21 cellular contexts compared by ENCODE assay signal in the genomic region with DNA sequence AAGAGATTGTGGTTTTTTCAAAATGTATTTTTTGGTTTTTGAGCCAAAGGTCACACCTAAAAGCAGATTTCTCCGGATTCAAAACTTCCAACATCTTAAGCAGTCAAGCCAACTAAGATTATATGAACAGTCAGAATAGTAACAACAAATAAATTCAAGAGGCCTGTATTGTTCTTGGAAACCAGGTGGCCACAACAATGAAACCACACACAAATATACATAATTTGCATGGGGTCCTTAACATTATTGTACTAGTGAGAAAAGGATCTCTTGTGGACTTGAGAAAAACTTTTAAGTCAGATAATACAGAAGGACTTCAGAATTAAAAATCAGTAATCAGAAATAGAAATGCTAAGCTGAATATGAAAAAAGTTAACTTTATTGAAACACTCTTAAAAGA. TPM values are rescaled to one million over a fixed set of nuclear protein-coding genes. Genes with fewer than 3 reads are reported as not detected.
A peak's percentile ranks its signal among the peaks of the same experiment; 100 is the strongest.
DNase-seq lines count a peak whose midpoint lies in the region; ATAC-seq, FAIRE-seq and TF ChIP-seq lines count a peak whose summit lies in the region.
"Had no signal": no experiment of that assay in that cellular context is flagged by ENCODE, and none has a peak within 500 bp of the region (broad histone marks: within the 10 kb centered on the region; RNA-seq: fewer than 3 reads in every experiment).

No MANE protein-coding gene starts in this region.

- peaks cover 4 to 11% of the 10 kb centered on the region in 2 experiments; a peak in 4 of 5 replicates for H3K4me1 ChIP-seq in K562 (replicated peaks in 1 of 2; ENCODE audit: control insufficient read depth in 2 of 2, insufficient read depth in 2 of 2, low read length in 2 of 2)
- H3K4me1 ChIP-seq: SJSA1 had no signal

- H3K9me1 ChIP-seq in K562 (ENCODE audit: control insufficient read depth, insufficient read depth, low read length): no peaks in the 10 kb centered on the region

- FAIRE-seq in H54 (lab: Jason Lieb, UNC) (peak; percentile 11), K562 (lab: Jason Lieb, UNC) (no peak)
- FAIRE-seq: A549, GM12891 had no signal

- POLR2A ChIA-PET in CD4-positive, alpha-beta T cell (lab: Charles Lee): interaction anchor here (0.7 to 1.0 kb wide), 3 partner anchors 10 to 56 kb away, joined by 3 to 5 read pairs (median 3); partner anchors contain the start of gene RANBP9
- POLR2A ChIA-PET in K562 (lab: Yijun Ruan, JAX): interaction anchor here (1.0 to 2.3 kb wide), 3 partner anchors 40 to 81 kb away, joined by 3 to 4 read pairs (median 3); partner anchors contain the start of gene SIRT5

- ATAC-seq in CD4-positive, alpha-beta T cell (ENCODE audit: poor library complexity): no peak
- ATAC-seq in K562: no peak
- ATAC-seq in GM19397 (IDR thresholded peaks at IDR 0.05; ENCODE audit: unreplicated experiment): no peak
- no peak for ATAC-seq in GM18858 (IDR thresholded peaks at IDR 0.05; ENCODE audit: unreplicated experiment)
- ATAC-seq: A549; CD8-positive, alpha-beta T cell had no signal

- 69% methylated on average over 1 of the region's 1 CpG for WGBS in K562 (ENCODE audit: insufficient coverage, low coverage, missing lambda C conversion rate)

- H3K9ac ChIP-seq in K562 (ENCODE audit: insufficient read depth in 1 of 2, low read depth in 2 of 2, low read length in 2 of 2): no peak overlapping the region
- H3K9ac ChIP-seq: BLaER1 treated with 17β-estradiol and CSF1 and Interleukin-3, amounts not matched to agents 10 nM and 100 nM had no signal

- TF ChIP-seq CTCF in CD4-positive, alpha-beta T cell (IDR thresholded peaks at IDR 0.05): no peak
- TF ChIP-seq CTCF in GM12864 (IDR thresholded peaks at IDR 0.05; ENCODE audit: low read depth, low read length, missing control alignments): no peak
- TF ChIP-seq CTCF in K562 (IDR thresholded peaks at IDR 0.05 in 2 of 3, conservative IDR thresholded peaks at IDR 0.05 in 1 of 3; ENCODE audit: insufficient read depth in 2 of 3, low read depth in 1 of 3, low read length in 3 of 3): no peak

- H3K36me3 ChIP-seq in K562 (ENCODE audit: control insufficient read depth, insufficient read depth, low read length): peaks cover 46% of the 10 kb centered on the region

- H3K4me3 Mint-ChIP-seq in CD4-positive, alpha-beta T cell: no peak overlapping the region
- H3K4me3 Mint-ChIP-seq: CD8-positive, alpha-beta T cell had no signal

- TF ChIP-seq POLR2A in H54 (IDR thresholded peaks at IDR 0.05; ENCODE audit: low read depth, low read length) (no peak), K562 (conservative IDR thresholded peaks at IDR 0.05) (no peak)

- no peak overlapping the region for H3K27ac ChIP-seq in CD4-positive, alpha-beta T cell (ENCODE audit: low read depth, low read length)
- no peak overlapping the region for H3K27ac ChIP-seq in K562 (ENCODE audit: extremely low read depth, low read depth, low read length)
- H3K27ac ChIP-seq: A549; BLaER1 treated with 17β-estradiol and CSF1 and Interleukin-3, amounts not matched to agents 10 nM and 100 nM; SJSA1 had no signal

- peaks cover 41% of the 10 kb centered on the region for H3K4me1 Mint-ChIP-seq in CD4-positive, alpha-beta T cell (ENCODE audit: low read depth)

- H3K27me3 ChIP-seq in CD4-positive, alpha-beta T cell (ENCODE audit: control insufficient read depth, insufficient read depth, low read length): no peaks in the 10 kb centered on the region
- no peaks in the 10 kb centered on the region for H3K27me3 ChIP-seq in K562 (ENCODE audit: control insufficient read depth in 2 of 2, insufficient read depth in 2 of 2, low read length in 2 of 2)
- H3K27me3 ChIP-seq: BLaER1 treated with 17β-estradiol and CSF1 and Interleukin-3, amounts not matched to agents 10 nM and 100 nM; SJSA1 had no signal

- intact Hi-C loops in CD4-positive, alpha-beta T cell (cut with DNase I, micrococcal nuclease): no loop called here
- intact Hi-C loops in K562 (cut with micrococcal nuclease): no loop called here

- CTCF ChIA-PET in CD4-positive, alpha-beta T cell (lab: Charles Lee): no interaction called here
- CTCF ChIA-PET in K562 (lab: Yijun Ruan, JAX; ENCODE audit: low intra/inter-chr PET ratio): no interaction called here

- H3K4me2 ChIP-seq in K562 (ENCODE audit: insufficient read depth, low read length): no peak overlapping the region
- H3K4me2 ChIP-seq: A549; BLaER1 treated with 17β-estradiol and CSF1 and Interleukin-3, amounts not matched to agents 10 nM and 100 nM had no signal

- H2AFZ ChIP-seq in K562 (ENCODE audit: low read depth, low read length): no peak overlapping the region

- no peak overlapping the region for H3K4me3 ChIP-seq in GM12864 (ENCODE audit: low read depth, low read length)
- no peak overlapping the region for H3K4me3 ChIP-seq in K562
- H3K4me3 ChIP-seq: A549; BLaER1 treated with 17β-estradiol and CSF1 and Interleukin-3, amounts not matched to agents 10 nM and 100 nM; SJSA1 had no signal

- no peaks in the 10 kb centered on the region for H3K9me3 Mint-ChIP-seq in CD4-positive, alpha-beta T cell
- H3K9me3 Mint-ChIP-seq: CD8-positive, alpha-beta T cell had no signal

- peaks cover 82% of the 10 kb centered on the region for H3K79me2 ChIP-seq in K562 (ENCODE audit: control insufficient read depth, insufficient read depth, low read length)

- no peak for DNase-seq in CD4-positive, alpha-beta T cell
- DNase-seq in GM12864 (ENCODE audit: low read depth) (peak; percentile 8), H54 (ENCODE audit: insufficient read length, low spot score) (no peak), K562 (ENCODE audit: extremely low read depth in 1 of 4, low spot score in 3 of 4) (no peak), GOT3 (lab: John Stamatoyannopoulos, UW) (no peak)
- DNase-seq: AML-193; CD8-positive, alpha-beta T cell; DND-41; KBM-7; NCI-H2029; NCI-H446 treated with DMSO at 0.1 percent for 48 hours; NCI-H526; NCI-H82; Right ventricle myocardium superior; RPMI8226 had no signal

- no peaks in the 10 kb centered on the region for H3K27me3 Mint-ChIP-seq in CD4-positive, alpha-beta T cell

- TF ChIP-seq EP300 in K562 (IDR thresholded peaks at IDR 0.05; ENCODE audit: low read length): no peak

- in situ Hi-C loops in K562 (cut with MboI): no loop called here

- H3K27ac Mint-ChIP-seq in CD4-positive, alpha-beta T cell: peak overlapping the region; percentile 18
- H3K27ac Mint-ChIP-seq: CD8-positive, alpha-beta T cell had no signal

- no peaks in the 10 kb centered on the region for H3K9me3 ChIP-seq in CD4-positive, alpha-beta T cell (ENCODE audit: control insufficient read depth, low read length)
- no peaks in the 10 kb centered on the region for H3K9me3 ChIP-seq in K562 (replicated peaks; ENCODE audit: control insufficient read depth, insufficient read depth, low read depth, low read length)
- H3K9me3 ChIP-seq: A549; BLaER1 treated with 17β-estradiol and CSF1 and Interleukin-3, amounts not matched to agents 10 nM and 100 nM; SJSA1 had no signal

- BruUV-seq in K562 (replicated peaks; lab: Mats Ljungman, UMichigan): no TSS peak

- peaks cover 44% of the 10 kb centered on the region for H3K36me3 Mint-ChIP-seq in CD4-positive, alpha-beta T cell (ENCODE audit: low read depth)

- TF ChIP-seq RAD21 in K562 (CRISPR knock-in tag; conservative IDR thresholded peaks at IDR 0.05 in 1 of 2, IDR thresholded peaks at IDR 0.05 in 1 of 2): no peak

- no peaks in the 10 kb centered on the region for H4K20me1 ChIP-seq in K562 (replicated peaks; ENCODE audit: control insufficient read depth, insufficient read depth, low read length)

TF ChIP-seq in K562, 482 proteins besides CTCF, POLR2A, EP300 and RAD21 (continues in another document):
- no peak for TF ChIP-seq GTF2E2 (tag; IDR thresholded peaks at IDR 0.05)

RNA-seq across cellular contexts. Expression of gene NOL7, which starts 40.6 kb away (rescaled TPM):
- 10 to 100 TPM; 65.5 to 67.6 TPM for total RNA-seq in CD4-positive, alpha-beta T cell
- 19.4 and 35.8 TPM in 2 replicates for total RNA-seq in K562 (2011; cell fraction: chromatin; rRNA removed; ENCODE audit: low replicate concordance)
- total RNA-seq in K562 (2011; cell fraction: nucleolus; rRNA removed): 26.6 and 26.8 TPM in 2 replicates
- total RNA-seq in K562 (2011; cell fraction: nucleoplasm; rRNA removed): 28.4 and 33.0 TPM in 2 replicates
- total RNA-seq in K562 (2014; rRNA removed) (199 and 235 TPM in 2 replicates), K562 (2014; rRNA removed; fragmentation: Illumina TruSeq; extraction: Trizol) (167 and 196 TPM in 2 replicates), K562 (2015; rRNA removed; fragmentation: Illumina TruSeq; extraction: Trizol) (159 and 162 TPM in 2 replicates), K562 (2021) (137 and 146 TPM in 2 replicates)
- polyA plus RNA-seq in K562 (2011; rRNA removed) (47.0 and 79.2 TPM in 2 replicates), K562 (2014; fragmentation: Illumina TruSeq; extraction: Trizol) (157 and 177 TPM in 2 replicates), K562 (2014; fragmentation: Nextera tagmentation; extraction: Ambion mirVana) (10 to 100 TPM; 19.4 to 23.4 TPM), K562 (2014; rRNA removed) (214 TPM in 2 replicates)
- polyA plus RNA-seq in K562 (2011; cell fraction: cytosol; rRNA removed): 31.3 and 35.5 TPM in 2 replicates
- 23.3 and 29.9 TPM in 2 replicates for polyA plus RNA-seq in K562 (2011; cell fraction: nucleus; rRNA removed)
- polyA plus RNA-seq in K562 (2012): 125 and 138 TPM in 2 replicates
- 22.9 and 25.8 TPM in 2 replicates for polyA minus RNA-seq in K562 (2011; rRNA and poly(A)+ RNA removed)
- polyA minus RNA-seq in K562 (2011; cell fraction: cytosol; rRNA and poly(A)+ RNA removed): 20.5 and 24.8 TPM in 2 replicates
- polyA minus RNA-seq in K562 (2011; cell fraction: nucleus; rRNA and poly(A)+ RNA removed): 17.0 and 21.9 TPM in 2 replicates

RNA-seq across cellular contexts. Expression of gene RANBP9, which starts 55.9 kb away (rescaled TPM):
- 10 to 100 TPM; 60.8 to 62.9 TPM for total RNA-seq in CD4-positive, alpha-beta T cell
- 23.7 and 84.5 TPM in 2 replicates for total RNA-seq in K562 (2011; cell fraction: chromatin; rRNA removed; ENCODE audit: low replicate concordance)
- total RNA-seq in K562 (2011; cell fraction: nucleolus; rRNA removed): 11.0 and 16.3 TPM in 2 replicates
- total RNA-seq in K562 (2011; cell fraction: nucleoplasm; rRNA removed): 31.1 and 32.8 TPM in 2 replicates
- 34.7 and 36.4 TPM in 2 replicates for total RNA-seq in K562 (2014; rRNA removed)
- 64.8 and 74.0 TPM in 2 replicates for total RNA-seq in K562 (2014; rRNA removed; fragmentation: Illumina TruSeq; extraction: Trizol)
- total RNA-seq in K562 (2015; rRNA removed; fragmentation: Illumina TruSeq; extraction: Trizol): 60.3 and 61.5 TPM in 2 replicates
- total RNA-seq in K562 (2021): 80.4 and 87.0 TPM in 2 replicates
- 54.2 and 83.6 TPM in 2 replicates for polyA plus RNA-seq in K562 (2011; rRNA removed)
- polyA plus RNA-seq in K562 (2011; cell fraction: cytosol; rRNA removed): 30.0 and 36.4 TPM in 2 replicates
- polyA plus RNA-seq in K562 (2011; cell fraction: nucleus; rRNA removed): 43.2 and 52.8 TPM in 2 replicates
- polyA plus RNA-seq in K562 (2012): 68.7 and 70.4 TPM in 2 replicates
- polyA plus RNA-seq in K562 (2014; fragmentation: Illumina TruSeq; extraction: Trizol): 124 and 130 TPM in 2 replicates
- polyA plus RNA-seq in K562 (2014; fragmentation: Nextera tagmentation; extraction: Ambion mirVana): 10 to 100 TPM; 27.5 to 31.2 TPM
- 51.2 and 53.5 TPM in 2 replicates for polyA plus RNA-seq in K562 (2014; rRNA removed)
- polyA minus RNA-seq in K562 (2011; rRNA and poly(A)+ RNA removed): 126 and 143 TPM in 2 replicates
- 54.5 and 56.1 TPM in 2 replicates for polyA minus RNA-seq in K562 (2011; cell fraction: cytosol; rRNA and poly(A)+ RNA removed)
- polyA minus RNA-seq in K562 (2011; cell fraction: nucleus; rRNA and poly(A)+ RNA removed): 19.8 and 32.3 TPM in 2 replicates
